In genomic region chr22:39176673-39177455, GRCh38 we compare ENCODE assay signal across 1 cellular context.
A peak's percentile ranks its signal among the peaks of the same experiment; 100 is the strongest.
TF ChIP-seq lines count a peak whose summit lies in the region.

No MANE protein-coding gene starts in this region.

TF ChIP-seq in HepG2, 621 proteins besides CTCF, POLR2A, EP300 and RAD21 (continued from another document):
- TF ChIP-seq ZNF691 (CRISPR knock-in tag; IDR thresholded peaks at IDR 0.05; ENCODE audit: borderline replicate concordance, low read depth), result no peak
- TF ChIP-seq ZFP36 (IDR thresholded peaks at IDR 0.05; ENCODE audit: borderline replicate concordance, low read depth, low read length, partially characterized antibody), result no peak
- TF ChIP-seq ISX (CRISPR knock-in tag; conservative IDR thresholded peaks at IDR 0.05), result no peak
- no peak for TF ChIP-seq ZNF460 (CRISPR knock-in tag; IDR thresholded peaks at IDR 0.05; ENCODE audit: borderline replicate concordance)
- TF ChIP-seq TRIM24 (CRISPR knock-in tag; IDR thresholded peaks at IDR 0.05), result no peak
- TF ChIP-seq ARID2 (CRISPR knock-in tag; IDR thresholded peaks at IDR 0.05; ENCODE audit: borderline replicate concordance), result 0 out of 2 replicates have a peak, but pooled peaks have one; percentile 62
- TF ChIP-seq, protein P1, sequence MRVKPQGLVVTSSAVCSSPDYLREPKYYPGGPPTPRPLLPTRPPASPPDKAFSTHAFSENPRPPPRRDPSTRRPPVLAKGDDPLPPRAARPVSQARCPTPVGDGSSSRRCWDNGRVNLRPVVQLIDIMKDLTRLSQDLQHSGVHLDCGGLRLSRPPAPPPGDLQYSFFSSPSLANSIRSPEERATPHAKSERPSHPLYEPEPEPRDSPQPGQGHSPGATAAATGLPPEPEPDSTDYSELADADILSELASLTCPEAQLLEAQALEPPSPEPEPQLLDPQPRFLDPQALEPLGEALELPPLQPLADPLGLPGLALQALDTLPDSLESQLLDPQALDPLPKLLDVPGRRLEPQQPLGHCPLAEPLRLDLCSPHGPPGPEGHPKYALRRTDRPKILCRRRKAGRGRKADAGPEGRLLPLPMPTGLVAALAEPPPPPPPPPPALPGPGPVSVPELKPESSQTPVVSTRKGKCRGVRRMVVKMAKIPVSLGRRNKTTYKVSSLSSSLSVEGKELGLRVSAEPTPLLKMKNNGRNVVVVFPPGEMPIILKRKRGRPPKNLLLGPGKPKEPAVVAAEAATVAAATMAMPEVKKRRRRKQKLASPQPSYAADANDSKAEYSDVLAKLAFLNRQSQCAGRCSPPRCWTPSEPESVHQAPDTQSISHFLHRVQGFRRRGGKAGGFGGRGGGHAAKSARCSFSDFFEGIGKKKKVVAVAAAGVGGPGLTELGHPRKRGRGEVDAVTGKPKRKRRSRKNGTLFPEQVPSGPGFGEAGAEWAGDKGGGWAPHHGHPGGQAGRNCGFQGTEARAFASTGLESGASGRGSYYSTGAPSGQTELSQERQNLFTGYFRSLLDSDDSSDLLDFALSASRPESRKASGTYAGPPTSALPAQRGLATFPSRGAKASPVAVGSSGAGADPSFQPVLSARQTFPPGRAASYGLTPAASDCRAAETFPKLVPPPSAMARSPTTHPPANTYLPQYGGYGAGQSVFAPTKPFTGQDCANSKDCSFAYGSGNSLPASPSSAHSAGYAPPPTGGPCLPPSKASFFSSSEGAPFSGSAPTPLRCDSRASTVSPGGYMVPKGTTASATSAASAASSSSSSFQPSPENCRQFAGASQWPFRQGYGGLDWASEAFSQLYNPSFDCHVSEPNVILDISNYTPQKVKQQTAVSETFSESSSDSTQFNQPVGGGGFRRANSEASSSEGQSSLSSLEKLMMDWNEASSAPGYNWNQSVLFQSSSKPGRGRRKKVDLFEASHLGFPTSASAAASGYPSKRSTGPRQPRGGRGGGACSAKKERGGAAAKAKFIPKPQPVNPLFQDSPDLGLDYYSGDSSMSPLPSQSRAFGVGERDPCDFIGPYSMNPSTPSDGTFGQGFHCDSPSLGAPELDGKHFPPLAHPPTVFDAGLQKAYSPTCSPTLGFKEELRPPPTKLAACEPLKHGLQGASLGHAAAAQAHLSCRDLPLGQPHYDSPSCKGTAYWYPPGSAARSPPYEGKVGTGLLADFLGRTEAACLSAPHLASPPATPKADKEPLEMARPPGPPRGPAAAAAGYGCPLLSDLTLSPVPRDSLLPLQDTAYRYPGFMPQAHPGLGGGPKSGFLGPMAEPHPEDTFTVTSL (CRISPR knock-in tag; IDR thresholded peaks at IDR 0.05; ENCODE audit: borderline replicate concordance), result no peak
- peak; percentile 95 for TF ChIP-seq ZNF629 (CRISPR knock-in tag; conservative IDR thresholded peaks at IDR 0.05)
- TF ChIP-seq SMC3 (IDR thresholded peaks at IDR 0.05; ENCODE audit: low read length), result no peak
- no peak for TF ChIP-seq ZNF543 (CRISPR knock-in tag; IDR thresholded peaks at IDR 0.05)
- TF ChIP-seq, protein P2, sequence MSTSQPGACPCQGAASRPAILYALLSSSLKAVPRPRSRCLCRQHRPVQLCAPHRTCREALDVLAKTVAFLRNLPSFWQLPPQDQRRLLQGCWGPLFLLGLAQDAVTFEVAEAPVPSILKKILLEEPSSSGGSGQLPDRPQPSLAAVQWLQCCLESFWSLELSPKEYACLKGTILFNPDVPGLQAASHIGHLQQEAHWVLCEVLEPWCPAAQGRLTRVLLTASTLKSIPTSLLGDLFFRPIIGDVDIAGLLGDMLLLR (CRISPR knock-in tag; IDR thresholded peaks at IDR 0.05), result no peak
- no peak for TF ChIP-seq CREBL2 (CRISPR knock-in tag; IDR thresholded peaks at IDR 0.05; ENCODE audit: borderline replicate concordance)
